9 cellular contexts compared by ENCODE assay signal in the genomic region with DNA sequence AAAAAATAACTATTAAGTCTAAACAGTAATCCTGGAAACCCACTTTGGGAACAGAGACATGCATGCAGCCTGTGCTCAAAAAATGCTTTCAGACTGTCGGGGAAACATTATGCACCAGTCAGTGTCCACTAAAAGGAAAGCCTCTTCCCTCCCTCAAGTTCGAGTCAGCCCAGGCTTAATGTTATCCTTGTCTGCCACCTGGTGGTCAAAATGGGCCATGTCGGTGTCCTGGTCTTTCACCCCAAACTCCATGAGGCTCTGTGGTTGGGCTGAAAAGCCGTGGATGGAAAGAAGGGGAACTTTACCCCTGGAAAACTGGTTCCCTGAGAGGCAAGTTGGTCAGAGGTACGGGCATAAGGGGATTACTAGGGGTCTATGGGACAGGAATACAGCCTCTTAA.
DNase-seq lines count a peak whose midpoint lies in the region; ATAC-seq and TF ChIP-seq lines count a peak whose summit lies in the region.
"Had no signal": no experiment of that assay in that cellular context is flagged by ENCODE, and none has a peak within 500 bp of the region (broad histone marks: within the 10 kb centered on the region; RNA-seq: fewer than 3 reads in every experiment).

No MANE protein-coding gene starts in this region.

- peaks cover 41% of the 10 kb centered on the region for H3K9me3 Mint-ChIP-seq in endothelial cell (ENCODE audit: unreplicated experiment)

- TF ChIP-seq CTCF in heart right ventricle (IDR thresholded peaks at IDR 0.05) (peak; percentile 9 to 69 (median 59)), endothelial cell (IDR thresholded peaks at IDR 0.05; ENCODE audit: unreplicated experiment) (peak; percentile 34)

- H3K9me3 ChIP-seq in heart right ventricle, result peaks cover 0 to 73% (median 16%) of the 10 kb centered on the region in 11 donors
- H3K9me3 ChIP-seq in NT2/D1 (ENCODE audit: insufficient read depth, low read length), result 0 out of 2 replicates have a peak, but pooled peaks cover 4% of the 10 kb centered on the region

- H3K36me3 ChIP-seq in heart right ventricle, result no peaks in the 10 kb centered on the region
- H3K36me3 ChIP-seq in NT2/D1 (ENCODE audit: insufficient read depth, insufficient read length, low read length), result no peaks in the 10 kb centered on the region

- H3K4me3 Mint-ChIP-seq in endothelial cell (ENCODE audit: unreplicated experiment), result no peak overlapping the region
- H3K4me3 Mint-ChIP-seq: nephron had no signal

- peak in 1 of 8 donors; percentile 68 for ATAC-seq in heart right ventricle
- ATAC-seq in GM18505 (IDR thresholded peaks at IDR 0.05; ENCODE audit: unreplicated experiment), result no peak

- H3K27me3 ChIP-seq in heart right ventricle (no peaks in the 10 kb centered on the region), NT2/D1 (ENCODE audit: insufficient read depth, insufficient read length) (no peaks in the 10 kb centered on the region)

- H3K27ac Mint-ChIP-seq in endothelial cell (ENCODE audit: unreplicated experiment), result no peak overlapping the region
- H3K27ac Mint-ChIP-seq: nephron had no signal

- 6 to 13% methylated on average over 5 of the region's 5 CpGs for WGBS in heart right ventricle, 2 donors

- no peaks in the 10 kb centered on the region for H3K4me1 ChIP-seq in heart right ventricle
- H3K4me1 ChIP-seq in NT2/D1 (ENCODE audit: insufficient read depth, insufficient read length), result no peaks in the 10 kb centered on the region

- H3K27me3 Mint-ChIP-seq in endothelial cell (ENCODE audit: unreplicated experiment), result peaks cover 4% of the 10 kb centered on the region

- no peak overlapping the region for H3K9ac ChIP-seq in NT2/D1 (ENCODE audit: insufficient read length, low read depth)

- peaks cover 13% of the 10 kb centered on the region for H3K36me3 Mint-ChIP-seq in endothelial cell (ENCODE audit: low read depth, unreplicated experiment)

- H3K4me3 ChIP-seq in heart right ventricle (no peak overlapping the region), NT2/D1 (ENCODE audit: insufficient read length, low read depth) (no peak overlapping the region)

- H3K27ac ChIP-seq in heart right ventricle, result no peak overlapping the region

- no peak for TF ChIP-seq POLR2A in GM18505 (IDR thresholded peaks at IDR 0.05; ENCODE audit: borderline replicate concordance, extremely low read depth, insufficient read depth, insufficient read length)

- H3K4me1 Mint-ChIP-seq in endothelial cell (ENCODE audit: unreplicated experiment), result no peaks in the 10 kb centered on the region
- H3K4me1 Mint-ChIP-seq: nephron had no signal

- DNase-seq in heart right ventricle (peak; percentile 21 to 30), cardiac septum (ENCODE audit: low spot score) (no peak), NT2/D1 (ENCODE audit: low read depth, low spot score) (peak; percentile 81), endothelial cell (ENCODE audit: low spot score) (peak; percentile 9), retina (peak; percentile 8), HCEC 1CT (no peak), NCI-H226 (no peak)

- intact Hi-C loops in heart right ventricle (cut with DNase I), result no loop called here
- intact Hi-C loops in cardiac septum (cut with DNase I), result no loop called here

Comparison
In these comparisons a context has a peak if more than half of its experiments do, and no peak if none do; other contexts are left out.
1. DNase-seq: peak in heart right ventricle (2 of 2), NT2/D1 (single experiment), endothelial cell (single experiment) and retina (single experiment); none in cardiac septum (single experiment), HCEC 1CT (single experiment) and NCI-H226 (single experiment).